ENCODE assay signal across 8 cellular contexts in genomic region chr5:169581580-169582227, GRCh38. TPM values are rescaled to one million over a fixed set of nuclear protein-coding genes. Genes with fewer than 3 reads are reported as not detected.
DNase-seq lines count a peak whose midpoint lies in the region; ATAC-seq and TF ChIP-seq lines count a peak whose summit lies in the region.

No MANE protein-coding gene starts in this region.

- TF ChIP-seq CTCF in PC-3 (conservative IDR thresholded peaks at IDR 0.05; ENCODE audit: low read depth, low read length) (peak; percentile 81), fibroblast of pulmonary artery (IDR thresholded peaks at IDR 0.05; ENCODE audit: low read length, missing control alignments) (peak; percentile 86), omental fat pad (IDR thresholded peaks at IDR 0.05) (peak in 2 of 3 donors; percentile 77), tibial nerve (IDR thresholded peaks at IDR 0.05) (peak; percentile 77 to 85 (median 84))

- no peaks in the 10 kb centered on the region for H3K36me3 ChIP-seq in PC-3 (ENCODE audit: low read depth, low read length)
- H3K36me3 ChIP-seq in tibial nerve = no peaks in the 10 kb centered on the region

- CTCF ChIA-PET in PC-3 (lab: Charles Lee) = no interaction called here

- POLR2A ChIA-PET in PC-3 (lab: Charles Lee; ENCODE audit: unreplicated experiment) = no interaction called here

- H3K9me3 ChIP-seq in PC-3 (ENCODE audit: low read length) = no peaks in the 10 kb centered on the region
- H3K9me3 ChIP-seq in tibial nerve = no peaks in the 10 kb centered on the region

- H3K4me1 ChIP-seq in PC-3 (ENCODE audit: insufficient read depth, low read length) = peaks cover 17% of the 10 kb centered on the region
- H3K4me1 ChIP-seq in tibial nerve = peaks cover 0 to 23% (median 4%) of the 10 kb centered on the region in 4 donors

- H3K27me3 ChIP-seq in PC-3 (ENCODE audit: low read length) (no peaks in the 10 kb centered on the region), tibial nerve (no peaks in the 10 kb centered on the region)

- BruUV-seq in PC-3 (replicated peaks; lab: Mats Ljungman, UMichigan) = no TSS peak

- H3F3A ChIP-seq in PC-3 (ENCODE audit: low read length, unreplicated experiment) = no peaks in the 10 kb centered on the region

- intact Hi-C loops in PC-3 (cut with micrococcal nuclease) = loop anchor here (1.0 to 2.0 kb wide), 3 partner anchors 21 to 315 kb away; no protein-coding TSS in a partner anchor

- H3K4me3 ChIP-seq in PC-3 (ENCODE audit: low read length) = no peak overlapping the region
- no peak overlapping the region for H3K4me3 ChIP-seq in fibroblast of pulmonary artery (replicated peaks; ENCODE audit: low read depth, low read length)
- no peak overlapping the region for H3K4me3 ChIP-seq in tibial nerve

- ATAC-seq in GM18519 (IDR thresholded peaks at IDR 0.05; ENCODE audit: low FRiP score, unreplicated experiment) (peak; percentile 38), HG03196 (IDR thresholded peaks at IDR 0.05; ENCODE audit: unreplicated experiment) (peak; percentile 41), PC-3 (peak; percentile 39), omental fat pad (ENCODE audit: low FRiP score) (peak; percentile 79)

- no peaks in the 10 kb centered on the region for H3K9me2 ChIP-seq in PC-3 (replicated peaks; ENCODE audit: low read length)

- no peak overlapping the region for H3K4me2 ChIP-seq in PC-3 (ENCODE audit: low read length)

- no peak overlapping the region for H2AFZ ChIP-seq in PC-3 (ENCODE audit: low read length)

- no peak for TF ChIP-seq EP300 in tibial nerve (IDR thresholded peaks at IDR 0.05)

- H4K20me1 ChIP-seq in PC-3 (ENCODE audit: low read length) = no peaks in the 10 kb centered on the region

- DNase-seq in Ammon's horn (ENCODE audit: low spot score) = peak; percentile 76
- peak; percentile 81 for DNase-seq in PC-3
- peak; percentile 23 for DNase-seq in activated T-cell treated with anti-CD3 and anti-CD28 coated beads, Interleukin-2, amount 50 U/mL, for 1 hour
- peak; percentile 74 for DNase-seq in fibroblast of pulmonary artery (ENCODE audit: low read depth)
- peak; percentile 54 for DNase-seq in omental fat pad (ENCODE audit: low spot score)
- peak; percentile 28 to 88 for DNase-seq in tibial nerve (ENCODE audit: low spot score in 2 of 2)

- TF ChIP-seq POLR2A in tibial nerve (IDR thresholded peaks at IDR 0.05) = no peak

- H3K9ac ChIP-seq in PC-3 (ENCODE audit: low read length) = no peak overlapping the region

- peaks cover 32% of the 10 kb centered on the region for H3K79me2 ChIP-seq in PC-3 (ENCODE audit: low read length)

- WGBS in tibial nerve, 2 donors = 18 to 26% methylated on average over 6 of the region's 6 CpGs

- H3K27ac ChIP-seq in PC-3 (ENCODE audit: low read length) (no peak overlapping the region), tibial nerve (peak overlapping the region in 1 of 4 donors; percentile 37)

RNA-seq across cellular contexts. Expression of gene SPDL1, which starts 1.9 kb away (rescaled TPM):
- total RNA-seq in PC-3 (2014; rRNA removed) = 29.9 and 38.8 TPM in 2 replicates
- total RNA-seq in omental fat pad = 10 to 100 TPM in 1 of 4 donors, 1 to 10 TPM in 3; 5.8 to 16.1 (median 6.3) TPM
- 10 to 100 TPM in 3 of 4 donors, 1 to 10 TPM in 1; 8.1 to 15.6 (median 11.7) TPM for total RNA-seq in tibial nerve

RNA-seq across cellular contexts. Expression of gene DOCK2, which starts 55.4 kb away (rescaled TPM):
- total RNA-seq in PC-3 (2014; rRNA removed) (0.26 and 0.58 TPM in 2 replicates), omental fat pad (10 to 100 TPM; 28.4 to 55.6 (median 41.3) TPM), tibial nerve (10 to 100 TPM; 14.9 to 83.4 (median 23.8) TPM)

Comparison
In these comparisons a context has a peak if more than half of its experiments do, and no peak if none do; other contexts are left out.
1. DNase-seq: peak in every context shown above with its lines; median percentile 81 in PC-3; 76 in Ammon's horn; 74 in fibroblast of pulmonary artery; 58 in tibial nerve; 54 in omental fat pad; 23 in activated T-cell treated with anti-CD3 and anti-CD28 coated beads, Interleukin-2, amount 50 U/mL, for 1 hour.
2. RNA of gene DOCK2, which starts 55.4 kb away (total RNA-seq): 28.4 to 55.6 TPM in omental fat pad and 14.9 to 83.4 TPM in tibial nerve; 0.26 to 0.58 TPM in PC-3; every median in the first group is over 10 times any median in the second.
3. Peak in every context shown above with its lines, with median percentiles within 50 percentile points of each other: ATAC-seq and CTCF ChIP-seq.